8 cellular contexts compared by ENCODE assay signal in genomic region chr7:151410405-151411390, GRCh38. TPM values are rescaled to one million over a fixed set of nuclear protein-coding genes. Genes with fewer than 3 reads are reported as not detected.
DNase-seq lines count a peak whose midpoint lies in the region; TF ChIP-seq lines count a peak whose summit lies in the region.

No MANE protein-coding gene starts in this region.

- peaks cover 3% of the 10 kb centered on the region for H3K36me3 Mint-ChIP-seq in brain

- H3K4me1 ChIP-seq in stomach smooth muscle (ENCODE audit: control insufficient read depth, insufficient read depth, low read length): peaks cover 18% of the 10 kb centered on the region

- H3K36me3 ChIP-seq in stomach smooth muscle (ENCODE audit: control insufficient read depth in 2 of 2, insufficient read depth in 2 of 2, low read length in 2 of 2): no peaks in the 10 kb centered on the region

- H3K9me3 Mint-ChIP-seq in brain: peaks cover 0 to 3% (median 0%) of the 10 kb centered on the region in 5 experiments

- no peak for TF ChIP-seq CTCF in brain (conservative IDR thresholded peaks at IDR 0.05)

- peak overlapping the region; percentile 85 to 88 (median 86) for H3K4me3 Mint-ChIP-seq in brain

- peaks cover 30% of the 10 kb centered on the region for H3K4me1 Mint-ChIP-seq in brain

- H3K9me3 ChIP-seq in stomach smooth muscle (ENCODE audit: control insufficient read depth in 2 of 2, low read length in 2 of 2): no peaks in the 10 kb centered on the region

- DNase-seq in NCI-H146 (lab: John Stamatoyannopoulos, UW) (peak; percentile 29), NCI-H146 treated with DMSO at 0.1 percent for 48 hours (lab: John Stamatoyannopoulos, UW; ENCODE audit: unreplicated experiment) (no peak), left kidney (ENCODE audit: low read depth, low spot score) (peak; percentile 92), dedifferentiated amniotic fluid mesenchymal stem cell (ENCODE audit: extremely low spot score) (no peak), DMS153 treated with DMSO at 0.1 percent for 48 hours (lab: John Stamatoyannopoulos, UW; ENCODE audit: unreplicated experiment) (no peak), NOMO-1 (lab: John Stamatoyannopoulos, UW; ENCODE audit: unreplicated experiment in 2 of 2) (no peak)

- peak overlapping the region; percentile 51 to 68 for H3K4me3 ChIP-seq in stomach smooth muscle (ENCODE audit: low read length in 2 of 2)

- H3K27ac Mint-ChIP-seq in brain: peak overlapping the region; percentile 34 to 87 (median 76)

- no peak overlapping the region for H3K27ac ChIP-seq in stomach smooth muscle (ENCODE audit: low read length)

- H3K27me3 ChIP-seq in stomach smooth muscle (ENCODE audit: control insufficient read depth in 1 of 2, insufficient read depth in 2 of 2, low read length in 2 of 2): peaks cover 32 to 42% of the 10 kb centered on the region in 2 donors

- H3K27me3 Mint-ChIP-seq in brain: peaks cover 14% of the 10 kb centered on the region

- no peak overlapping the region for H3K9ac ChIP-seq in stomach smooth muscle (ENCODE audit: low read length in 2 of 2)

RNA-seq across cellular contexts. Expression of gene WDR86, which starts 0.9 kb away (rescaled TPM):
- polyA plus RNA-seq in brain (ENCODE audit: insufficient read depth, low read depth, low replicate concordance): 4.1 TPM

RNA-seq across cellular contexts. Expression of gene CRYGN, which starts 29.2 kb away (rescaled TPM):
- 0.70 TPM for polyA plus RNA-seq in brain (ENCODE audit: insufficient read depth, low read depth, low replicate concordance)

Comparison
In these comparisons a context has a peak if more than half of its experiments do, and no peak if none do; other contexts are left out.
1. DNase-seq: peak in NCI-H146 (single experiment) and left kidney (single experiment); none in NCI-H146 treated with DMSO at 0.1 percent for 48 hours (single experiment), dedifferentiated amniotic fluid mesenchymal stem cell (single experiment), DMS153 treated with DMSO at 0.1 percent for 48 hours (single experiment) and NOMO-1 (0 of 2).